ENCODE assay signal across 11 cellular contexts in genomic region chr18:51342815-51343214, GRCh38.
DNase-seq lines count a peak whose midpoint lies in the region; ATAC-seq and TF ChIP-seq lines count a peak whose summit lies in the region.
"Had no signal": no experiment of that assay in that cellular context is flagged by ENCODE, and none has a peak within 500 bp of the region (broad histone marks: within the 10 kb centered on the region; RNA-seq: fewer than 3 reads in every experiment).

No MANE protein-coding gene starts in this region.

- peak; percentile 2 for DNase-seq in activated naive CD4-positive, alpha-beta T cell treated with Interleukin-2 at 50 U/mL for 16 hours
- DNase-seq in activated naive CD4-positive, alpha-beta T cell treated with anti-CD3 and anti-CD28 coated beads, Interleukin-2, amount 10 ng/mL, durations not matched to agents 7 days and 5 days = no peak
- peak; percentile 12 for DNase-seq in RKO (ENCODE audit: low spot score)
- peak; percentile 79 for DNase-seq in fibroblast of mammary gland (ENCODE audit: low read depth)
- DNase-seq in stimulated activated naive B cell treated with anti-CD40 and anti-IgM and Interleukin-4, amounts not matched to agents 10 μg/mL and 1 μg/mL and 100 μg/mL, for 72 hours = no peak
- DNase-seq in iPS-NIHi7 (ENCODE audit: extremely low spot score) = no peak
- DNase-seq: NCI-H1048, NCI-H82 had no signal

- no peaks in the 10 kb centered on the region for H3K36me3 Mint-ChIP-seq in activated naive CD4-positive, alpha-beta T cell treated with anti-CD3 and anti-CD28 coated beads, Interleukin-2, amount 10 ng/mL, durations not matched to agents 7 days and 5 days
- H3K36me3 Mint-ChIP-seq in stimulated activated naive B cell treated with anti-CD40 and anti-IgM and Interleukin-4, amounts not matched to agents 10 μg/mL and 1 μg/mL and 100 μg/mL, for 72 hours = no peaks in the 10 kb centered on the region

- peak; percentile 50 to 52 for ATAC-seq in stimulated activated naive B cell treated with anti-CD40 and anti-IgM and Interleukin-4, amounts not matched to agents 10 μg/mL and 1 μg/mL and 100 μg/mL, for 72 hours (replicated peaks)
- ATAC-seq in HG03521 (IDR thresholded peaks at IDR 0.05; ENCODE audit: unreplicated experiment) (no peak), HG03159 (IDR thresholded peaks at IDR 0.05; ENCODE audit: unreplicated experiment) (no peak)

- no peaks in the 10 kb centered on the region for H3K9me3 Mint-ChIP-seq in activated naive CD4-positive, alpha-beta T cell treated with anti-CD3 and anti-CD28 coated beads, Interleukin-2, amount 10 ng/mL, durations not matched to agents 7 days and 5 days
- H3K9me3 Mint-ChIP-seq in stimulated activated naive B cell treated with anti-CD40 and anti-IgM and Interleukin-4, amounts not matched to agents 10 μg/mL and 1 μg/mL and 100 μg/mL, for 72 hours = no peaks in the 10 kb centered on the region

- H3K4me1 Mint-ChIP-seq in activated naive CD4-positive, alpha-beta T cell treated with anti-CD3 and anti-CD28 coated beads, Interleukin-2, amount 10 ng/mL, durations not matched to agents 7 days and 5 days = no peaks in the 10 kb centered on the region
- peaks cover 2 to 8% of the 10 kb centered on the region in 2 donors for H3K4me1 Mint-ChIP-seq in stimulated activated naive B cell treated with anti-CD40 and anti-IgM and Interleukin-4, amounts not matched to agents 10 μg/mL and 1 μg/mL and 100 μg/mL, for 72 hours

- CTCF ChIA-PET in activated naive CD4-positive, alpha-beta T cell treated with anti-CD3 and anti-CD28 coated beads, Interleukin-2, amount 10 ng/mL, durations not matched to agents 7 days and 5 days (lab: Charles Lee) = no interaction called here

- H3K4me3 Mint-ChIP-seq in activated naive CD4-positive, alpha-beta T cell treated with anti-CD3 and anti-CD28 coated beads, Interleukin-2, amount 10 ng/mL, durations not matched to agents 7 days and 5 days = no peak overlapping the region
- no peak overlapping the region for H3K4me3 Mint-ChIP-seq in stimulated activated naive B cell treated with anti-CD40 and anti-IgM and Interleukin-4, amounts not matched to agents 10 μg/mL and 1 μg/mL and 100 μg/mL, for 72 hours

- no peak overlapping the region for H3K27ac Mint-ChIP-seq in activated naive CD4-positive, alpha-beta T cell treated with anti-CD3 and anti-CD28 coated beads, Interleukin-2, amount 10 ng/mL, durations not matched to agents 7 days and 5 days
- no peak overlapping the region for H3K27ac Mint-ChIP-seq in stimulated activated naive B cell treated with anti-CD40 and anti-IgM and Interleukin-4, amounts not matched to agents 10 μg/mL and 1 μg/mL and 100 μg/mL, for 72 hours

- H3K4me3 ChIP-seq in fibroblast of mammary gland (ENCODE audit: control insufficient read depth, low read depth, low read length) = no peak overlapping the region
- H3K4me3 ChIP-seq: lung had no signal

- no peak for TF ChIP-seq CTCF in fibroblast of mammary gland (conservative IDR thresholded peaks at IDR 0.05; ENCODE audit: control insufficient read depth, insufficient read depth, low read depth, low read length)

- peaks cover 11% of the 10 kb centered on the region for H3K27me3 Mint-ChIP-seq in activated naive CD4-positive, alpha-beta T cell treated with anti-CD3 and anti-CD28 coated beads, Interleukin-2, amount 10 ng/mL, durations not matched to agents 7 days and 5 days
- H3K27me3 Mint-ChIP-seq in stimulated activated naive B cell treated with anti-CD40 and anti-IgM and Interleukin-4, amounts not matched to agents 10 μg/mL and 1 μg/mL and 100 μg/mL, for 72 hours = peaks cover 16 to 17% of the 10 kb centered on the region in 2 donors

Comparison
In these comparisons a context has a peak if more than half of its experiments do, and no peak if none do; other contexts are left out.
1. DNase-seq: peak in activated naive CD4-positive, alpha-beta T cell treated with Interleukin-2 at 50 U/mL for 16 hours (single experiment), RKO (single experiment) and fibroblast of mammary gland (single experiment); none in activated naive CD4-positive, alpha-beta T cell treated with anti-CD3 and anti-CD28 coated beads, Interleukin-2, amount 10 ng/mL, durations not matched to agents 7 days and 5 days (single experiment), stimulated activated naive B cell treated with anti-CD40 and anti-IgM and Interleukin-4, amounts not matched to agents 10 μg/mL and 1 μg/mL and 100 μg/mL, for 72 hours (single experiment) and iPS-NIHi7 (single experiment).
2. ATAC-seq: peak in stimulated activated naive B cell treated with anti-CD40 and anti-IgM and Interleukin-4, amounts not matched to agents 10 μg/mL and 1 μg/mL and 100 μg/mL, for 72 hours (2 of 2); none in HG03521 (single experiment) and HG03159 (single experiment).